ENCODE assay signal across 7 cellular contexts in genomic region chr5:33501260-33501659, GRCh38.
"Had no signal": no experiment of that assay in that cellular context is flagged by ENCODE, and none has a peak within 500 bp of the region (broad histone marks: within the 10 kb centered on the region; RNA-seq: fewer than 3 reads in every experiment).

No MANE protein-coding gene starts in this region.

- DNase-seq: IMR-90, KBM-7, KG1 had no signal

- H3K36me3 Mint-ChIP-seq: IgD-negative memory B cell had no signal

- H3K4me1 Mint-ChIP-seq: IgD-negative memory B cell had no signal

- H3K27me3 Mint-ChIP-seq: IgD-negative memory B cell had no signal

- H3K4me3 Mint-ChIP-seq: IgD-negative memory B cell had no signal

- H3K27ac Mint-ChIP-seq: IgD-negative memory B cell had no signal

- ATAC-seq: HepG2 had no signal

- H3K27ac ChIP-seq: HL-60 had no signal

- H3K4me3 ChIP-seq: K562 had no signal

- H3K9me3 Mint-ChIP-seq: IgD-negative memory B cell had no signal
